Comparison of ENCODE assay signal across 20 cellular contexts in the genomic region with DNA sequence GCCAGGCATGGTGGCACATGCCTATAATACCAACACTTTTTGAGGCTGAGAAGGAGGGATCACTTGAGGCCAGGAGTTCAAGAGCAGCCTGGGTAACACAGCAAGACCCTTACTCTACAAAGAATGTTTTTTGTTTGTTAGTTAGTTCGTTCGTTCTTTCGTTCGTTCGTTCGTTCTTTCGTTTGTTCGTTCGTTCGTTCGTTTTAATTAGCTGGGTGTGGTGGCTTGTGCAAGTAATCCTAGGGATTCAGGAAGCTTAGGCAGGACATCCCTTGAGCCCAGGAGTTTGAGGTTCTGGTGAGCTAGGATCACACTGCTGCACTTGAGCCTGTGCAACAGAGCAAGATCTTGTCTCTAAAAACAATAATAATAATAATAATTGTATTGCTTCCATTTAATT.
DNase-seq lines count a peak whose midpoint lies in the region; ATAC-seq, FAIRE-seq and TF ChIP-seq lines count a peak whose summit lies in the region.
"Had no signal": no experiment of that assay in that cellular context is flagged by ENCODE, and none has a peak within 500 bp of the region (broad histone marks: within the 10 kb centered on the region; RNA-seq: fewer than 3 reads in every experiment).

No MANE protein-coding gene starts in this region.

- H3K36me3 ChIP-seq in bronchial epithelial cell (ENCODE audit: control insufficient read depth, insufficient read depth, low read length), result no peaks in the 10 kb centered on the region
- H3K36me3 ChIP-seq: BLaER1 treated with 17β-estradiol and CSF1 and Interleukin-3, amounts not matched to agents 10 nM and 100 nM had no signal

- no peaks in the 10 kb centered on the region for H3K27me3 ChIP-seq in bronchial epithelial cell (ENCODE audit: control insufficient read depth, insufficient read depth, low read length)
- H3K27me3 ChIP-seq: BLaER1 treated with 17β-estradiol and CSF1 and Interleukin-3, amounts not matched to agents 10 nM and 100 nM had no signal

- peak; percentile 23 for FAIRE-seq in bronchial epithelial cell (lab: Jason Lieb, UNC)
- FAIRE-seq: A549, D721Med, GM12878, GM12892, GM18507 had no signal

- H3K4me3 ChIP-seq in bronchial epithelial cell (ENCODE audit: low read depth, low read length), result no peak overlapping the region
- H3K4me3 ChIP-seq: A549; BLaER1 treated with 17β-estradiol and CSF1 and Interleukin-3, amounts not matched to agents 10 nM and 100 nM; GM12878 had no signal

- TF ChIP-seq CTCF in bronchial epithelial cell (IDR thresholded peaks at IDR 0.05; ENCODE audit: insufficient read depth, low read length, severe bottlenecking), result no peak

- no peak for ATAC-seq in GM21717 (IDR thresholded peaks at IDR 0.05; ENCODE audit: unreplicated experiment)
- ATAC-seq: A549; CD8-positive, alpha-beta T cell; GM12878 had no signal

- DNase-seq in NCI-H748 (lab: John Stamatoyannopoulos, UW; ENCODE audit: unreplicated experiment) (peak; percentile 16), NCI-H748 treated with DMSO at 0.1 percent for 48 hours (lab: John Stamatoyannopoulos, UW) (no peak), bronchial epithelial cell (ENCODE audit: low read depth) (no peak), HuH-7.5 (ENCODE audit: low spot score) (no peak)
- DNase-seq: AML-193; Caco-2; Calu3; CD4-positive, alpha-beta T cell; CD8-positive, alpha-beta T cell; DMS79; DND-41; EL; GDM1 had no signal
